Comparison of ENCODE assay signal across 8 cellular contexts in genomic region chr9:128504485-128505413, GRCh38. TPM values are rescaled to one million over a fixed set of nuclear protein-coding genes. Genes with fewer than 3 reads are reported as not detected.
DNase-seq lines count a peak whose midpoint lies in the region; ATAC-seq, FAIRE-seq and TF ChIP-seq lines count a peak whose summit lies in the region.

Gene GLE1, plus strand, starts transcription at chr9:128504719. Its CDS starts 87 bp downstream, at chr9:128504806.

- no peaks in the 10 kb centered on the region for H3K27me3 ChIP-seq in right atrium auricular region

- no peaks in the 10 kb centered on the region for H3K9me3 ChIP-seq in right atrium auricular region

- peaks cover 0 to 26% of the 10 kb centered on the region in 2 donors for H3K4me1 ChIP-seq in right atrium auricular region

- peaks cover 11% of the 10 kb centered on the region for H3K36me3 ChIP-seq in right atrium auricular region

- peak; percentile 77 for FAIRE-seq in urothelium cell line (lab: Jason Lieb, UNC)

- ATAC-seq in GM18502 (IDR thresholded peaks at IDR 0.05; ENCODE audit: poor library complexity, unreplicated experiment) (peak; percentile 89), HG02943 (IDR thresholded peaks at IDR 0.05; ENCODE audit: low read depth, unreplicated experiment) (peak; percentile 86)

- TF ChIP-seq CTCF in right atrium auricular region (IDR thresholded peaks at IDR 0.05): no peak

- DNase-seq in NCI-H187 treated with DMSO at 0.1 percent for 48 hours (lab: John Stamatoyannopoulos, UW) (peak; percentile 44), T-helper 2 cell (peak; percentile 93 to 98 (median 94)), right atrium auricular region (ENCODE audit: low spot score) (peak; percentile 89), pulmonary artery endothelial cell (ENCODE audit: low read depth, low spot score) (peak; percentile 54), urothelium cell line (ENCODE audit: low spot score) (peak; percentile 99)

- peak within 1 kb of the TSS; percentile 69 for H3K27ac ChIP-seq in angular gyrus (ENCODE audit: low read depth, low read length)
- peak within 1 kb of the TSS; percentile 69 to 82 for H3K27ac ChIP-seq in right atrium auricular region

- H3K4me3 ChIP-seq in right atrium auricular region: peak within 1 kb of the TSS; percentile 55 to 91

RNA-seq across cellular contexts. Expression of gene GLE1, which starts in this region (rescaled TPM):
- total RNA-seq in right atrium auricular region: 10 to 100 TPM; 14.4 to 18.1 TPM
- total RNA-seq in pulmonary artery endothelial cell: 16.2 and 31.5 TPM in 2 replicates

Comparison
In these comparisons a context has a peak if more than half of its experiments do, and no peak if none do; other contexts are left out.
1. Peak in every context shown above with its lines: DNase-seq, ATAC-seq, H3K4me3 ChIP-seq and H3K27ac ChIP-seq.
2. DNase-seq: peak in every context shown above with its lines; median percentile 99 in urothelium cell line; 94 in T-helper 2 cell; 89 in right atrium auricular region; 54 in pulmonary artery endothelial cell; 44 in NCI-H187 treated with DMSO at 0.1 percent for 48 hours.